ENCODE assay signal across 1 cellular context in genomic region chr14:103155826-103156394, GRCh38.
A peak's percentile ranks its signal among the peaks of the same experiment; 100 is the strongest.
TF ChIP-seq lines count a peak whose summit lies in the region.

No MANE protein-coding gene starts in this region.

TF ChIP-seq in HepG2, 621 proteins besides CTCF, POLR2A, EP300 and RAD21 (continued from another document):
- 0 out of 2 replicates have a peak, but pooled peaks have one; percentile 11 for TF ChIP-seq ZFP91 (CRISPR knock-in tag; IDR thresholded peaks at IDR 0.05; ENCODE audit: borderline replicate concordance)
